22 cellular contexts compared by ENCODE assay signal in genomic region chr21:42691901-42692559, GRCh38. TPM values are rescaled to one million over a fixed set of nuclear protein-coding genes. Genes with fewer than 3 reads are reported as not detected.
DNase-seq lines count a peak whose midpoint lies in the region; ATAC-seq and TF ChIP-seq lines count a peak whose summit lies in the region.
"Had no signal": no experiment of that assay in that cellular context is flagged by ENCODE, and none has a peak within 500 bp of the region (broad histone marks: within the 10 kb centered on the region; RNA-seq: fewer than 3 reads in every experiment).

No MANE protein-coding gene starts in this region.

- H3K27ac Mint-ChIP-seq in chondrocyte (ENCODE audit: unreplicated experiment) (no peak overlapping the region), T-cell (no peak overlapping the region)
- H3K27ac Mint-ChIP-seq: B cell; CD4-positive, CD25-positive, alpha-beta regulatory T cell; CD8-positive, alpha-beta T cell; HFFc6 had no signal

- H3K27ac ChIP-seq in osteoblast (ENCODE audit: low read depth, low read length), result no peak overlapping the region
- H3K27ac ChIP-seq in spleen, result no peak overlapping the region
- H3K27ac ChIP-seq: 22Rv1, BLaER1, C4-2B had no signal

- H3K27me3 ChIP-seq in osteoblast (ENCODE audit: insufficient read depth, low read length) (peaks cover 3% of the 10 kb centered on the region), spleen (replicated peaks in 1 of 7) (no peaks in the 10 kb centered on the region)
- H3K27me3 ChIP-seq: BLaER1 had no signal

- no peaks in the 10 kb centered on the region for H3K4me1 Mint-ChIP-seq in chondrocyte (ENCODE audit: low read depth)
- no peaks in the 10 kb centered on the region for H3K4me1 Mint-ChIP-seq in T-cell
- H3K4me1 Mint-ChIP-seq: B cell had no signal

- WGBS in spleen, 5 donors, result 84 to 96% (median 92%) methylated on average over 10 to 19 of the region's 19 CpGs

- ATAC-seq in GM18909 (IDR thresholded peaks at IDR 0.05; ENCODE audit: poor library complexity, unreplicated experiment), result no peak
- ATAC-seq in T-cell (replicated peaks in 1 of 4), result no peak
- ATAC-seq: CD8-positive, alpha-beta T cell; GM12878 had no signal

- H3K4me3 ChIP-seq in osteoblast (ENCODE audit: insufficient read depth, low read length) (no peak overlapping the region), spleen (no peak overlapping the region)
- H3K4me3 ChIP-seq: BLaER1, GM12878, HAP-1 had no signal

- TF ChIP-seq CTCF in chondrocyte (IDR thresholded peaks at IDR 0.05) (no peak), osteoblast (IDR thresholded peaks at IDR 0.05; ENCODE audit: extremely low read depth, low read depth, low read length) (no peak), spleen (IDR thresholded peaks at IDR 0.05 in 8 of 11, conservative IDR thresholded peaks at IDR 0.05 in 3 of 11) (no peak)

- no peaks in the 10 kb centered on the region for H4K20me1 ChIP-seq in osteoblast (ENCODE audit: insufficient read depth, low read length)
- H4K20me1 ChIP-seq: BLaER1 had no signal

- H3K9me3 ChIP-seq in osteoblast (ENCODE audit: low read depth, low read length) (no peaks in the 10 kb centered on the region), spleen (no peaks in the 10 kb centered on the region)
- H3K9me3 ChIP-seq: BLaER1, HAP-1 had no signal

- no peak overlapping the region for H3K4me3 Mint-ChIP-seq in chondrocyte (ENCODE audit: unreplicated experiment)
- H3K4me3 Mint-ChIP-seq in T-cell, result no peak overlapping the region
- H3K4me3 Mint-ChIP-seq: B cell; CD4-positive, CD25-positive, alpha-beta regulatory T cell; CD8-positive, alpha-beta T cell; HFFc6 had no signal

- H3K9me3 Mint-ChIP-seq in chondrocyte (ENCODE audit: low read depth) (no peaks in the 10 kb centered on the region), T-cell (no peaks in the 10 kb centered on the region)
- H3K9me3 Mint-ChIP-seq: CD4-positive, CD25-positive, alpha-beta regulatory T cell; CD8-positive, alpha-beta T cell had no signal

- intact Hi-C loops in spleen (cut with DNase I; ENCODE audit: low total_unique reads), result no loop called here

- no peak for TF ChIP-seq POLR2A in spleen (IDR thresholded peaks at IDR 0.05)

- CTCF ChIA-PET in T-cell (lab: Charles Lee), result no interaction called here

- H2AFZ ChIP-seq in osteoblast (ENCODE audit: low read length), result no peak overlapping the region

- peak; percentile 14 for DNase-seq in activated effector memory CD4-positive, alpha-beta T cell treated with anti-CD3 and anti-CD28 coated beads, Interleukin-2, amount 50 U/mL, for 16 hours
- DNase-seq in activated effector memory CD4-positive, alpha-beta T cell treated with Interleukin-2 at 50 U/mL for 16 hours, result no peak
- DNase-seq in chondrocyte (ENCODE audit: low spot score) (peak; percentile 67), osteoblast (ENCODE audit: insufficient read length, low spot score, missing footprints) (peak; percentile 25), spleen (peak; percentile 61), T-cell (no peak)
- no peak for DNase-seq in activated T-cell treated with anti-CD3 and anti-CD28 coated beads, Interleukin-2, amount 50 U/mL, for 48 hours
- DNase-seq: CD4-positive, CD25-positive, alpha-beta regulatory T cell; CD8-positive, alpha-beta T cell; DMS 273 treated with DMSO at 0.1 percent for 48 hours; DMS79; EL; GDM1; GOT3; HFFc6 had no signal

- POLR2A ChIA-PET in T-cell (lab: Charles Lee), result no interaction called here

- H3K36me3 ChIP-seq in osteoblast (ENCODE audit: insufficient read depth, low read length) (no peaks in the 10 kb centered on the region), spleen (peaks cover 0 to 32% (median 3%) of the 10 kb centered on the region in 6 donors)
- H3K36me3 ChIP-seq: BLaER1, HAP-1 had no signal

- no peak overlapping the region for H3K4me2 ChIP-seq in osteoblast (ENCODE audit: insufficient read depth, low read length)
- H3K4me2 ChIP-seq: BLaER1 had no signal

- no peaks in the 10 kb centered on the region for H3K4me1 ChIP-seq in osteoblast (ENCODE audit: insufficient read depth, low read length)
- no peaks in the 10 kb centered on the region for H3K4me1 ChIP-seq in spleen
- H3K4me1 ChIP-seq: HAP-1 had no signal

- no peaks in the 10 kb centered on the region for H3K79me2 ChIP-seq in osteoblast (ENCODE audit: insufficient read depth, low read length)

- H3K27me3 Mint-ChIP-seq in chondrocyte (ENCODE audit: low read depth) (peaks cover 27% of the 10 kb centered on the region), T-cell (no peaks in the 10 kb centered on the region)
- H3K27me3 Mint-ChIP-seq: CD4-positive, CD25-positive, alpha-beta regulatory T cell had no signal

- H3K36me3 Mint-ChIP-seq in chondrocyte (ENCODE audit: low read depth), result peaks cover 3% of the 10 kb centered on the region
- peaks cover 7% of the 10 kb centered on the region for H3K36me3 Mint-ChIP-seq in T-cell

RNA-seq across cellular contexts. Expression of gene PDE9A, which starts 38.6 kb away (rescaled TPM):
- total RNA-seq in chondrocyte, result 0.60 to 1.2 TPM (median 1.1 TPM) in 3 replicates
- total RNA-seq in osteoblast, result 0.36 TPM in 1 of 2 replicates, not detected in the other
- 10 to 100 TPM; 15.1 to 45.5 (median 24.9) TPM for total RNA-seq in spleen
- 10 to 100 TPM in 2 of 3 donors, 1 to 10 TPM in 1; 7.9 to 33.5 (median 18.2) TPM for polyA plus RNA-seq in spleen
- total RNA-seq in T-cell, result 10 to 100 TPM; 11.5 to 18.3 (median 16.1) TPM
- total RNA-seq: HFFc6 had no signal

Comparison
In these comparisons a context has a peak if more than half of its experiments do, and no peak if none do; other contexts are left out.
1. DNase-seq: peak in activated effector memory CD4-positive, alpha-beta T cell treated with anti-CD3 and anti-CD28 coated beads, Interleukin-2, amount 50 U/mL, for 16 hours (single experiment), chondrocyte (single experiment), osteoblast (single experiment) and spleen (single experiment); none in activated effector memory CD4-positive, alpha-beta T cell treated with Interleukin-2 at 50 U/mL for 16 hours (single experiment), activated T-cell treated with anti-CD3 and anti-CD28 coated beads, Interleukin-2, amount 50 U/mL, for 48 hours (0 of 2) and T-cell (0 of 34).